8 cellular contexts compared by ENCODE assay signal in genomic region chr11:125263268-125263790, GRCh38.
A peak's percentile ranks its signal among the peaks of the same experiment; 100 is the strongest.
DNase-seq lines count a peak whose midpoint lies in the region; ATAC-seq and TF ChIP-seq lines count a peak whose summit lies in the region.

No MANE protein-coding gene starts in this region.

- no peak for TF ChIP-seq EP300 in esophagus muscularis mucosa (IDR thresholded peaks at IDR 0.05)

- POLR2A ChIA-PET in activated CD8-positive, alpha-beta T cell treated with anti-CD3 and anti-CD28 coated beads for 36 hours (lab: Charles Lee) = no interaction called here
- POLR2A ChIA-PET in activated CD8-positive, alpha-beta T cell treated with anti-CD3 and anti-CD28 coated beads, Interleukin-2, amount 10 ng/mL, durations not matched to agents 7 days and 5 days (lab: Charles Lee) = no interaction called here

- no peak for DNase-seq in activated CD8-positive, alpha-beta T cell treated with anti-CD3 and anti-CD28 coated beads for 36 hours
- no peak for DNase-seq in activated CD8-positive, alpha-beta T cell treated with anti-CD3 and anti-CD28 coated beads, Interleukin-2, amount 10 ng/mL, durations not matched to agents 7 days and 5 days
- no peak for DNase-seq in esophagus muscularis mucosa (ENCODE audit: extremely low spot score)
- peak; percentile 66 to 79 for DNase-seq in uterus
- DNase-seq in activated effector memory CD4-positive, alpha-beta T cell treated with anti-CD3 and anti-CD28 coated beads, Interleukin-2, amount 50 U/mL, for 16 hours = no peak
- DNase-seq in SKM-1 (lab: John Stamatoyannopoulos, UW; ENCODE audit: unreplicated experiment) = no peak

- no peaks in the 10 kb centered on the region for H3K9me3 ChIP-seq in esophagus muscularis mucosa
- no peaks in the 10 kb centered on the region for H3K9me3 ChIP-seq in mesodermal cell (ENCODE audit: control insufficient read depth, low read length)
- H3K9me3 ChIP-seq in uterus = no peaks in the 10 kb centered on the region

- TF ChIP-seq CTCF in activated CD8-positive, alpha-beta T cell treated with anti-CD3 and anti-CD28 coated beads for 36 hours (IDR thresholded peaks at IDR 0.05) = no peak
- TF ChIP-seq CTCF in esophagus muscularis mucosa (IDR thresholded peaks at IDR 0.05) (no peak), uterus (IDR thresholded peaks at IDR 0.05) (no peak)

- peak; percentile 27 for ATAC-seq in activated CD8-positive, alpha-beta T cell treated with anti-CD3 and anti-CD28 coated beads for 36 hours
- no peak for ATAC-seq in activated CD8-positive, alpha-beta T cell treated with anti-CD3 and anti-CD28 coated beads, Interleukin-2, amount 10 ng/mL, durations not matched to agents 7 days and 5 days
- no peak for ATAC-seq in HG03460 (IDR thresholded peaks at IDR 0.05; ENCODE audit: unreplicated experiment)

- CTCF ChIA-PET in activated CD8-positive, alpha-beta T cell treated with anti-CD3 and anti-CD28 coated beads for 36 hours (lab: Charles Lee) = no interaction called here
- CTCF ChIA-PET in activated CD8-positive, alpha-beta T cell treated with anti-CD3 and anti-CD28 coated beads, Interleukin-2, amount 10 ng/mL, durations not matched to agents 7 days and 5 days (lab: Charles Lee) = no interaction called here

- WGBS in esophagus muscularis mucosa = 13% methylated on average over 21 of the region's 29 CpGs
- 3 to 5% methylated on average over 19 of the region's 29 CpGs for WGBS in mesodermal cell (ENCODE audit: insufficient coverage in 2 of 2), 2 experiments

- no peak overlapping the region for H3K27ac Mint-ChIP-seq in activated CD8-positive, alpha-beta T cell treated with anti-CD3 and anti-CD28 coated beads for 36 hours
- no peak overlapping the region for H3K27ac Mint-ChIP-seq in activated CD8-positive, alpha-beta T cell treated with anti-CD3 and anti-CD28 coated beads, Interleukin-2, amount 10 ng/mL, durations not matched to agents 7 days and 5 days

- H3K4me1 ChIP-seq in esophagus muscularis mucosa (peaks cover 11 to 30% (median 29%) of the 10 kb centered on the region in 4 donors), mesodermal cell (ENCODE audit: control insufficient read depth, insufficient read depth, low read length, poor library complexity, severe bottlenecking) (peaks cover 48% of the 10 kb centered on the region), uterus (peaks cover 0 to 12% of the 10 kb centered on the region in 2 donors)

- peaks cover 28% of the 10 kb centered on the region for H3K27me3 Mint-ChIP-seq in activated CD8-positive, alpha-beta T cell treated with anti-CD3 and anti-CD28 coated beads for 36 hours
- peaks cover 30% of the 10 kb centered on the region for H3K27me3 Mint-ChIP-seq in activated CD8-positive, alpha-beta T cell treated with anti-CD3 and anti-CD28 coated beads, Interleukin-2, amount 10 ng/mL, durations not matched to agents 7 days and 5 days (ENCODE audit: low read depth)

- H3K36me3 Mint-ChIP-seq in activated CD8-positive, alpha-beta T cell treated with anti-CD3 and anti-CD28 coated beads for 36 hours (ENCODE audit: low read depth) = no peaks in the 10 kb centered on the region
- no peaks in the 10 kb centered on the region for H3K36me3 Mint-ChIP-seq in activated CD8-positive, alpha-beta T cell treated with anti-CD3 and anti-CD28 coated beads, Interleukin-2, amount 10 ng/mL, durations not matched to agents 7 days and 5 days (ENCODE audit: low read depth)

- H3K4me3 ChIP-seq in esophagus muscularis mucosa = peak overlapping the region in 3 of 4 donors; percentile 16 to 31 (median 22)
- H3K4me3 ChIP-seq in mesodermal cell (ENCODE audit: extremely low read depth, insufficient read depth, low read length, poor library complexity, severe bottlenecking) = peak overlapping the region; percentile 18
- H3K4me3 ChIP-seq in uterus = no peak overlapping the region

- H3K27ac ChIP-seq in esophagus muscularis mucosa (replicated peaks in 1 of 4) (peak overlapping the region; percentile 10 to 36 (median 33)), mesodermal cell (ENCODE audit: low read depth, low read length, severe bottlenecking) (peak overlapping the region; percentile 94), uterus (peak overlapping the region; percentile 15 to 19)

- H3K27me3 ChIP-seq in esophagus muscularis mucosa (peaks cover 0 to 40% (median 0%) of the 10 kb centered on the region in 4 donors), uterus (no peaks in the 10 kb centered on the region)

- TF ChIP-seq POLR2A in esophagus muscularis mucosa (IDR thresholded peaks at IDR 0.05; ENCODE audit: low read depth) (no peak), uterus (IDR thresholded peaks at IDR 0.05) (no peak)

- H3K36me3 ChIP-seq in esophagus muscularis mucosa = no peaks in the 10 kb centered on the region
- no peaks in the 10 kb centered on the region for H3K36me3 ChIP-seq in mesodermal cell (ENCODE audit: control insufficient read depth, insufficient read depth, low read length)
- no peaks in the 10 kb centered on the region for H3K36me3 ChIP-seq in uterus

- no peak overlapping the region for H3K4me3 Mint-ChIP-seq in activated CD8-positive, alpha-beta T cell treated with anti-CD3 and anti-CD28 coated beads for 36 hours
- H3K4me3 Mint-ChIP-seq in activated CD8-positive, alpha-beta T cell treated with anti-CD3 and anti-CD28 coated beads, Interleukin-2, amount 10 ng/mL, durations not matched to agents 7 days and 5 days = no peak overlapping the region

- H3K9me3 Mint-ChIP-seq in activated CD8-positive, alpha-beta T cell treated with anti-CD3 and anti-CD28 coated beads for 36 hours = no peaks in the 10 kb centered on the region
- no peaks in the 10 kb centered on the region for H3K9me3 Mint-ChIP-seq in activated CD8-positive, alpha-beta T cell treated with anti-CD3 and anti-CD28 coated beads, Interleukin-2, amount 10 ng/mL, durations not matched to agents 7 days and 5 days (ENCODE audit: insufficient read depth)

- intact Hi-C loops in activated CD8-positive, alpha-beta T cell treated with anti-CD3 and anti-CD28 coated beads for 36 hours (cut with micrococcal nuclease) = no loop called here
- intact Hi-C loops in esophagus muscularis mucosa (cut with DNase I) = no loop called here
- intact Hi-C loops in uterus (cut with DNase I; ENCODE audit: low total_unique reads) = no loop called here

- no peaks in the 10 kb centered on the region for H3K4me1 Mint-ChIP-seq in activated CD8-positive, alpha-beta T cell treated with anti-CD3 and anti-CD28 coated beads for 36 hours (ENCODE audit: low read depth)
- no peaks in the 10 kb centered on the region for H3K4me1 Mint-ChIP-seq in activated CD8-positive, alpha-beta T cell treated with anti-CD3 and anti-CD28 coated beads, Interleukin-2, amount 10 ng/mL, durations not matched to agents 7 days and 5 days (ENCODE audit: low read depth)

Comparison
In these comparisons a context has a peak if more than half of its experiments do, and no peak if none do; other contexts are left out.
1. DNase-seq: peak in uterus (2 of 2); none in activated CD8-positive, alpha-beta T cell treated with anti-CD3 and anti-CD28 coated beads for 36 hours (single experiment), activated CD8-positive, alpha-beta T cell treated with anti-CD3 and anti-CD28 coated beads, Interleukin-2, amount 10 ng/mL, durations not matched to agents 7 days and 5 days (single experiment), esophagus muscularis mucosa (single experiment), activated effector memory CD4-positive, alpha-beta T cell treated with anti-CD3 and anti-CD28 coated beads, Interleukin-2, amount 50 U/mL, for 16 hours (single experiment) and SKM-1 (single experiment).
2. H3K27ac ChIP-seq: peak in every context shown above with its lines; median percentile 94 in mesodermal cell; 33 in esophagus muscularis mucosa; 17 in uterus.
3. H3K4me3 ChIP-seq: peak in esophagus muscularis mucosa (3 of 4) and mesodermal cell (single experiment); none in uterus (0 of 2).